Comparison of ENCODE assay signal across 37 cellular contexts in the genomic region with DNA sequence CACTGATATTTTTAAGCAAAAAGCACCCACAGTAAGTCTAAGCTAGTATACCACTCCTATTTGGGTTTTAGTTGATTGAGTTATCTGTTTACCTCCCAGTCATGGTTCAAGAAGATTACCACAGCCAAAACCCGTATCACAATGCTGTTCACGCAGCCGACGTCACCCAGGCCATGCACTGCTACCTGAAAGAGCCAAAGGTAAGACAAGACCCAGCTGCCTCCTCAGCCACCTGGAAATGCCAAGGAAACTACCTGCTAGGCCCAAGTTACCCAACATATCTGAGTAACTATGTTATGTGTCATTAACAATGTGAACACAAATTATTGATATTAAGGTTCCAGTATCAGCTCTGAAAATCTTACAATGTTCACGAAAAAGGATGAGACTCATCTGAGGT.
"Had no signal": no experiment of that assay in that cellular context is flagged by ENCODE, and none has a peak within 500 bp of the region (broad histone marks: within the 10 kb centered on the region; RNA-seq: fewer than 3 reads in every experiment).

No MANE protein-coding gene starts in this region.

- H3K4me3 Mint-ChIP-seq: activated CD4-positive, alpha-beta memory T cell treated with anti-CD3 and anti-CD28 coated beads, Interleukin-2, amount 10 ng/mL, durations not matched to agents 7 days and 5 days; activated CD4-positive, alpha-beta T cell treated with anti-CD3 and anti-CD28 coated beads for 36 hours; activated CD4-positive, alpha-beta T cell treated with anti-CD3 and anti-CD28 coated beads, Interleukin-2, amount 10 ng/mL, durations not matched to agents 7 days and 5 days; activated CD8-positive, alpha-beta memory T cell treated with anti-CD3 and anti-CD28 coated beads, Interleukin-2, amount 10 ng/mL, durations not matched to agents 7 days and 5 days; activated CD8-positive, alpha-beta T cell treated with anti-CD3 and anti-CD28 coated beads, Interleukin-2, amount 10 ng/mL, durations not matched to agents 7 days and 5 days; activated naive CD4-positive, alpha-beta T cell treated with anti-CD3 and anti-CD28 coated beads, Interleukin-2, amount 10 ng/mL, durations not matched to agents 7 days and 5 days; activated naive CD4-positive, alpha-beta T cell treated with anti-CD3 and anti-CD28 coated beads, Interleukin-2, amount 50 U/mL, for 24 hours; activated naive CD8-positive, alpha-beta T cell; activated naive CD8-positive, alpha-beta T cell treated with anti-CD3 and anti-CD28 coated beads, Interleukin-2, amount 10 ng/mL, durations not matched to agents 7 days and 5 days; activated naive CD8-positive, alpha-beta T cell treated with anti-CD3 and anti-CD28 coated beads, Interleukin-2, amount 50 U/mL, for 24 hours; activated T-cell treated with anti-CD3 and anti-CD28 coated beads, Interleukin-2, amount 50 U/mL, for 24 hours; brain; central memory CD8-positive, alpha-beta T cell; T-helper 1 cell treated with Interleukin-12 subunit alpha and Interleukin-12 subunit beta and Interleukin-4 antibody, amounts not matched to agents 30 μg/mL and 1 μg/mL, for 36 hours; T-helper 2 cell treated with Interferon-gamma antibody and Interleukin-4, amounts not matched to agents 5 μg/mL and 100 μg/mL, for 36 hours; WTC11 had no signal

- H3K4me3 ChIP-seq: ascending aorta, cardiac muscle cell had no signal

- H3K27ac Mint-ChIP-seq: activated CD4-positive, alpha-beta memory T cell treated with anti-CD3 and anti-CD28 coated beads, Interleukin-2, amount 10 ng/mL, durations not matched to agents 7 days and 5 days; activated CD4-positive, alpha-beta T cell treated with anti-CD3 and anti-CD28 coated beads for 36 hours; activated CD4-positive, alpha-beta T cell treated with anti-CD3 and anti-CD28 coated beads, Interleukin-2, amount 10 ng/mL, durations not matched to agents 7 days and 5 days; activated CD8-positive, alpha-beta memory T cell treated with anti-CD3 and anti-CD28 coated beads, Interleukin-2, amount 10 ng/mL, durations not matched to agents 7 days and 5 days; activated CD8-positive, alpha-beta T cell treated with anti-CD3 and anti-CD28 coated beads, Interleukin-2, amount 10 ng/mL, durations not matched to agents 7 days and 5 days; activated naive CD4-positive, alpha-beta T cell treated with anti-CD3 and anti-CD28 coated beads, Interleukin-2, amount 10 ng/mL, durations not matched to agents 7 days and 5 days; activated naive CD4-positive, alpha-beta T cell treated with anti-CD3 and anti-CD28 coated beads, Interleukin-2, amount 50 U/mL, for 24 hours; activated naive CD8-positive, alpha-beta T cell; activated naive CD8-positive, alpha-beta T cell treated with anti-CD3 and anti-CD28 coated beads, Interleukin-2, amount 10 ng/mL, durations not matched to agents 7 days and 5 days; activated naive CD8-positive, alpha-beta T cell treated with anti-CD3 and anti-CD28 coated beads, Interleukin-2, amount 50 U/mL, for 24 hours; activated T-cell treated with anti-CD3 and anti-CD28 coated beads, Interleukin-2, amount 50 U/mL, for 24 hours; activated T-helper 2 cell treated with anti-CD3 and anti-CD28 coated beads, Interferon-gamma antibody, Interleukin-2, Interleukin-4, amounts not matched to agents 10 μg/mL and 5 μg/mL and 100 μg/mL, durations not matched to agents 14 hours and 24 hours and 36 hours; T-helper 1 cell treated with Interleukin-12 subunit alpha and Interleukin-12 subunit beta and Interleukin-4 antibody, amounts not matched to agents 30 μg/mL and 1 μg/mL, for 36 hours; T-helper 2 cell treated with Interferon-gamma antibody and Interleukin-4, amounts not matched to agents 5 μg/mL and 100 μg/mL, for 36 hours; WTC11 had no signal

- H3K36me3 ChIP-seq: ascending aorta, cardiac muscle cell, WERI-Rb-1 had no signal

- DNase-seq: activated CD4-positive, alpha-beta memory T cell treated with anti-CD3 and anti-CD28 coated beads, Interleukin-2, amount 10 ng/mL, durations not matched to agents 7 days and 5 days; activated CD4-positive, alpha-beta T cell treated with anti-CD3 and anti-CD28 coated beads for 1 hour; activated CD4-positive, alpha-beta T cell treated with anti-CD3 and anti-CD28 coated beads for 36 hours; activated CD4-positive, alpha-beta T cell treated with anti-CD3 and anti-CD28 coated beads for 48 hours; activated CD4-positive, alpha-beta T cell treated with anti-CD3 and anti-CD28 coated beads, Interleukin-2, amount 10 ng/mL, durations not matched to agents 7 days and 5 days; activated CD4-positive, alpha-beta T cell treated with anti-CD3 and anti-CD28 coated beads, Interleukin-2, amount 50 U/mL, for 48 hours; activated CD4-positive, CD25-positive, alpha-beta regulatory T cell; activated CD8-positive, alpha-beta memory T cell treated with anti-CD3 and anti-CD28 coated beads for 24 hours; activated CD8-positive, alpha-beta memory T cell treated with anti-CD3 and anti-CD28 coated beads, Interleukin-2, amount 10 ng/mL, durations not matched to agents 7 days and 5 days; activated CD8-positive, alpha-beta memory T cell treated with anti-CD3 and anti-CD28 coated beads, Interleukin-2, amount 50 U/mL, for 48 hours; activated CD8-positive, alpha-beta T cell treated with anti-CD3 and anti-CD28 coated beads, Interleukin-2, amount 10 ng/mL, durations not matched to agents 7 days and 5 days; activated effector memory CD4-positive, alpha-beta T cell treated with Interleukin-2 at 50 U/mL for 16 hours; activated gamma-delta T cell; activated naive CD4-positive, alpha-beta T cell treated with anti-CD3 and anti-CD28 coated beads, Interleukin-2, amount 10 ng/mL, durations not matched to agents 7 days and 5 days; activated naive CD4-positive, alpha-beta T cell treated with Interleukin-2 at 50 U/mL for 16 hours; activated naive CD8-positive, alpha-beta T cell treated with anti-CD3 and anti-CD28 coated beads, Interleukin-2, amount 10 ng/mL, durations not matched to agents 7 days and 5 days; activated naive CD8-positive, alpha-beta T cell treated with anti-CD3 and anti-CD28 coated beads, Interleukin-2, amount 50 U/mL, for 24 hours; activated T-cell treated with anti-CD3 and anti-CD28 coated beads, Interleukin-2, amount 50 U/mL, for 24 hours; activated T-cell treated with anti-CD3 and anti-CD28 coated beads, Interleukin-2, amount 50 U/mL, for 48 hours; amygdala; anterior cingulate cortex; caudate nucleus; cerebellar nuclear complex; T-helper 1 cell; T-helper 2 cell; T-helper 9 cell; WERI-Rb-1 had no signal

- H3K4me1 Mint-ChIP-seq: activated CD4-positive, alpha-beta memory T cell treated with anti-CD3 and anti-CD28 coated beads, Interleukin-2, amount 10 ng/mL, durations not matched to agents 7 days and 5 days; activated CD4-positive, alpha-beta T cell treated with anti-CD3 and anti-CD28 coated beads for 36 hours; activated CD4-positive, alpha-beta T cell treated with anti-CD3 and anti-CD28 coated beads, Interleukin-2, amount 10 ng/mL, durations not matched to agents 7 days and 5 days; activated CD8-positive, alpha-beta memory T cell treated with anti-CD3 and anti-CD28 coated beads, Interleukin-2, amount 10 ng/mL, durations not matched to agents 7 days and 5 days; activated naive CD4-positive, alpha-beta T cell treated with anti-CD3 and anti-CD28 coated beads, Interleukin-2, amount 10 ng/mL, durations not matched to agents 7 days and 5 days; activated naive CD4-positive, alpha-beta T cell treated with anti-CD3 and anti-CD28 coated beads, Interleukin-2, amount 50 U/mL, for 24 hours; activated naive CD8-positive, alpha-beta T cell treated with anti-CD3 and anti-CD28 coated beads, Interleukin-2, amount 10 ng/mL, durations not matched to agents 7 days and 5 days; activated naive CD8-positive, alpha-beta T cell treated with anti-CD3 and anti-CD28 coated beads, Interleukin-2, amount 50 U/mL, for 24 hours; brain; central memory CD8-positive, alpha-beta T cell; WTC11 had no signal

- H3K27me3 Mint-ChIP-seq: activated CD4-positive, alpha-beta T cell treated with anti-CD3 and anti-CD28 coated beads for 36 hours; activated CD4-positive, alpha-beta T cell treated with anti-CD3 and anti-CD28 coated beads, Interleukin-2, amount 10 ng/mL, durations not matched to agents 7 days and 5 days; activated naive CD4-positive, alpha-beta T cell treated with anti-CD3 and anti-CD28 coated beads, Interleukin-2, amount 10 ng/mL, durations not matched to agents 7 days and 5 days; activated naive CD4-positive, alpha-beta T cell treated with anti-CD3 and anti-CD28 coated beads, Interleukin-2, amount 50 U/mL, for 24 hours; activated naive CD8-positive, alpha-beta T cell; activated naive CD8-positive, alpha-beta T cell treated with anti-CD3 and anti-CD28 coated beads, Interleukin-2, amount 10 ng/mL, durations not matched to agents 7 days and 5 days; activated naive CD8-positive, alpha-beta T cell treated with anti-CD3 and anti-CD28 coated beads, Interleukin-2, amount 50 U/mL, for 24 hours; activated T-cell treated with anti-CD3 and anti-CD28 coated beads, Interleukin-2, amount 50 U/mL, for 24 hours; brain had no signal

- H3K27ac ChIP-seq: ascending aorta, cardiac muscle cell, WERI-Rb-1 had no signal

- H3K4me1 ChIP-seq: ascending aorta had no signal

- H3K27me3 ChIP-seq: ascending aorta, cardiac muscle cell had no signal

- H3K9me3 Mint-ChIP-seq: activated CD4-positive, alpha-beta memory T cell treated with anti-CD3 and anti-CD28 coated beads, Interleukin-2, amount 10 ng/mL, durations not matched to agents 7 days and 5 days; activated CD4-positive, alpha-beta T cell treated with anti-CD3 and anti-CD28 coated beads, Interleukin-2, amount 10 ng/mL, durations not matched to agents 7 days and 5 days; activated naive CD4-positive, alpha-beta T cell treated with anti-CD3 and anti-CD28 coated beads, Interleukin-2, amount 10 ng/mL, durations not matched to agents 7 days and 5 days; activated naive CD4-positive, alpha-beta T cell treated with anti-CD3 and anti-CD28 coated beads, Interleukin-2, amount 50 U/mL, for 24 hours; activated naive CD8-positive, alpha-beta T cell treated with anti-CD3 and anti-CD28 coated beads, Interleukin-2, amount 10 ng/mL, durations not matched to agents 7 days and 5 days; activated naive CD8-positive, alpha-beta T cell treated with anti-CD3 and anti-CD28 coated beads, Interleukin-2, amount 50 U/mL, for 24 hours; activated T-cell treated with anti-CD3 and anti-CD28 coated beads, Interleukin-2, amount 50 U/mL, for 24 hours; activated T-helper 2 cell treated with anti-CD3 and anti-CD28 coated beads, Interferon-gamma antibody, Interleukin-2, Interleukin-4, amounts not matched to agents 10 μg/mL and 5 μg/mL and 100 μg/mL, durations not matched to agents 14 hours and 24 hours and 36 hours; brain; central memory CD8-positive, alpha-beta T cell; T-helper 1 cell treated with Interleukin-12 subunit alpha and Interleukin-12 subunit beta and Interleukin-4 antibody, amounts not matched to agents 30 μg/mL and 1 μg/mL, for 36 hours; T-helper 2 cell treated with Interferon-gamma antibody and Interleukin-4, amounts not matched to agents 5 μg/mL and 100 μg/mL, for 36 hours; WTC11 had no signal

- H3K9me3 ChIP-seq: ascending aorta had no signal

- H3K36me3 Mint-ChIP-seq: activated CD8-positive, alpha-beta memory T cell treated with anti-CD3 and anti-CD28 coated beads, Interleukin-2, amount 10 ng/mL, durations not matched to agents 7 days and 5 days; activated naive CD4-positive, alpha-beta T cell treated with anti-CD3 and anti-CD28 coated beads, Interleukin-2, amount 10 ng/mL, durations not matched to agents 7 days and 5 days; activated naive CD8-positive, alpha-beta T cell; activated naive CD8-positive, alpha-beta T cell treated with anti-CD3 and anti-CD28 coated beads, Interleukin-2, amount 10 ng/mL, durations not matched to agents 7 days and 5 days; WTC11 had no signal
